14 cellular contexts compared by ENCODE assay signal in the genomic region with DNA sequence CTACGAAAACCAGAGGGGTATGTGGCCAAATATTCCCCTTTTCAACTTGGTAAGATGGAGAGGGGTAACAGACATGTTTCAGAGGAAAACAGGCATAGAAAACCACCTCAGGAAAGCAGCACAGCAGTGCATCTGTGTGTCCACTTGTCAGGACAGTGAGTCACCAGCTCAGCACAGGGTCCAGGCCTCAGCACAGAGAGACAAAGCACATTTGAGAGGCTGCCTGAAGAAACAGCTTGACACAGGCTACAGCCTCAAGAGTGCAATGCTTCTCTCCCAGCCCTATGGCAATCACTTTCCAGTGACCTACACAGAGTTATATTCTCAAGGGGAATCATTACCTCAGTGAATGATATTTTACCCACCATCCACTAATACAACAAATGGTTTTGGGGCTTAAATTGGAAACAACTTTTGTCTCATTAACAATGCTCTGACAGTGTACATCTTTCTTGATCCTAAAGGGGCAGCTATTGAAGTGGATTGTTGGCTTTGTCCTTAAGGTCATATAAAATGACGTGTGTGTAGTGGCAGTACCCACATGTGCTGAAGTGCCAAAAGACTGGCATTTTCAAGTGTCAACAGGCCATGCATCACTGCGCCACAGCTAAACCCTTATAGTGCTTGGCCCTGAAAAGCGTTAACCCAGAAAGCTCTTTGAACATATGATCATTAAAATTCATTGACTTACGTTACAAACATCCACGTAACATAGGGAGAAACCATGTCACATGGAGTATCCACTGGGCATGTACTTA. TPM values are rescaled to one million over a fixed set of nuclear protein-coding genes. Genes with fewer than 3 reads are reported as not detected.
DNase-seq lines count a peak whose midpoint lies in the region; ATAC-seq, FAIRE-seq and TF ChIP-seq lines count a peak whose summit lies in the region.
"Had no signal": no experiment of that assay in that cellular context is flagged by ENCODE, and none has a peak within 500 bp of the region (broad histone marks: within the 10 kb centered on the region; RNA-seq: fewer than 3 reads in every experiment).

No MANE protein-coding gene starts in this region.

- TF ChIP-seq RAD21 in A549 (conservative IDR thresholded peaks at IDR 0.05 in 1 of 2, IDR thresholded peaks at IDR 0.05 in 1 of 2) = no peak

- FAIRE-seq in A549 (lab: Jason Lieb, UNC) = no peak
- FAIRE-seq in H54 (lab: Jason Lieb, UNC) = peak; percentile 87

- TF ChIP-seq POLR2A in A549 (IDR thresholded peaks at IDR 0.05; ENCODE audit: low read length) = no peak
- TF ChIP-seq POLR2A in H54 (IDR thresholded peaks at IDR 0.05; ENCODE audit: low read depth, low read length) = no peak
- no peak for TF ChIP-seq POLR2A in esophagus muscularis mucosa (IDR thresholded peaks at IDR 0.05; ENCODE audit: low read depth)

- ATAC-seq in A549 = peak; percentile 67 to 72; a peak in 5 of 6 replicates

- POLR2A ChIA-PET in A549 (lab: Yijun Ruan, JAX) = no interaction called here

- H3K4me3 ChIP-seq in A549 (no peak overlapping the region), epithelial cell of esophagus (ENCODE audit: low read length) (no peak overlapping the region), esophagus muscularis mucosa (no peak overlapping the region)
- H3K4me3 ChIP-seq: ovary had no signal

- intact Hi-C loops in esophagus muscularis mucosa (cut with DNase I) = no loop called here

- H3K27ac ChIP-seq in A549 = no peak overlapping the region
- H3K27ac ChIP-seq in esophagus muscularis mucosa (replicated peaks in 1 of 4) = no peak overlapping the region
- H3K27ac ChIP-seq: ovary had no signal

- CTCF ChIA-PET in A549 (lab: Yijun Ruan, JAX) = interaction anchor here (1.4 to 1.5 kb wide), 2 partner anchors 12 to 13 kb away, joined by 4 read pairs; no protein-coding TSS in a partner anchor

- DNase-seq in A549 (ENCODE audit: low read depth in 1 of 2, low spot score in 1 of 2) = no peak
- DNase-seq in H54 (ENCODE audit: insufficient read length, low spot score) = no peak
- peak; percentile 7 for DNase-seq in epithelial cell of esophagus (ENCODE audit: low read depth)
- DNase-seq in lung microvascular endothelial cell (ENCODE audit: low read depth in 2 of 2) = peak; percentile 41 to 77
- DNase-seq in GM13976 (ENCODE audit: low spot score) = no peak
- DNase-seq in NCI-H1436 (lab: John Stamatoyannopoulos, UW) = no peak
- DNase-seq in esophagus muscularis mucosa (ENCODE audit: extremely low spot score) = no peak
- no peak for DNase-seq in NCI-H748 (lab: John Stamatoyannopoulos, UW; ENCODE audit: unreplicated experiment)
- DNase-seq: left cardiac atrium; NCI-H187 treated with DMSO at 0.1 percent for 48 hours; ovary; stimulated activated CD4-positive, alpha-beta T cell treated with anti-CD3 and anti-CD28 coated beads, Interleukin-2, amount 100 ng/mL, for 24 hours; stimulated activated naive CD4-positive, alpha-beta T cell; SW 1271 had no signal

- TF ChIP-seq EP300 in A549 (IDR thresholded peaks at IDR 0.05) (no peak), esophagus muscularis mucosa (IDR thresholded peaks at IDR 0.05) (no peak)

- no peak for TF ChIP-seq CTCF in A549 (IDR thresholded peaks at IDR 0.05)
- no peak for TF ChIP-seq CTCF in epithelial cell of esophagus (IDR thresholded peaks at IDR 0.05; ENCODE audit: insufficient read depth, low read depth, low read length, missing control alignments)
- TF ChIP-seq CTCF in GM13976 (IDR thresholded peaks at IDR 0.05; ENCODE audit: borderline replicate concordance, control extremely low read depth, extremely low read depth, insufficient read depth, missing control alignments) = no peak
- no peak for TF ChIP-seq CTCF in esophagus muscularis mucosa (IDR thresholded peaks at IDR 0.05)

- 90% methylated on average over 6 of the region's 6 CpGs for WGBS in A549 (ENCODE audit: missing lambda C conversion rate)
- WGBS in esophagus muscularis mucosa = 95% methylated on average over 6 of the region's 6 CpGs

- H3K9me3 ChIP-seq in A549 = peaks cover 10% of the 10 kb centered on the region; the same call in 2 of the 3 replicates
- peaks cover 0 to 14% (median 7%) of the 10 kb centered on the region in 4 donors for H3K9me3 ChIP-seq in esophagus muscularis mucosa
- H3K9me3 ChIP-seq: ovary had no signal

- H3K4me1 ChIP-seq in A549 = peaks cover 14% of the 10 kb centered on the region
- peaks cover 0 to 6% (median 0%) of the 10 kb centered on the region in 4 donors for H3K4me1 ChIP-seq in esophagus muscularis mucosa

- in situ Hi-C loops in GM13976 (cut with MboI; ENCODE audit: low sequenced_read_pairs, unreplicated experiment) = no loop called here

- H3K4me2 ChIP-seq in A549 = no peak overlapping the region

- peaks cover 0 to 37% (median 16%) of the 10 kb centered on the region in 4 donors for H3K36me3 ChIP-seq in esophagus muscularis mucosa
- H3K36me3 ChIP-seq: ovary had no signal

- no peaks in the 10 kb centered on the region for H3K27me3 ChIP-seq in esophagus muscularis mucosa
- H3K27me3 ChIP-seq: ovary had no signal

TF ChIP-seq in A549, 52 proteins besides CTCF, POLR2A, EP300 and RAD21:
- TF ChIP-seq ESRRA (IDR thresholded peaks at IDR 0.05; ENCODE audit: borderline replicate concordance, low read length) = no peak
- TF ChIP-seq, protein P1, sequence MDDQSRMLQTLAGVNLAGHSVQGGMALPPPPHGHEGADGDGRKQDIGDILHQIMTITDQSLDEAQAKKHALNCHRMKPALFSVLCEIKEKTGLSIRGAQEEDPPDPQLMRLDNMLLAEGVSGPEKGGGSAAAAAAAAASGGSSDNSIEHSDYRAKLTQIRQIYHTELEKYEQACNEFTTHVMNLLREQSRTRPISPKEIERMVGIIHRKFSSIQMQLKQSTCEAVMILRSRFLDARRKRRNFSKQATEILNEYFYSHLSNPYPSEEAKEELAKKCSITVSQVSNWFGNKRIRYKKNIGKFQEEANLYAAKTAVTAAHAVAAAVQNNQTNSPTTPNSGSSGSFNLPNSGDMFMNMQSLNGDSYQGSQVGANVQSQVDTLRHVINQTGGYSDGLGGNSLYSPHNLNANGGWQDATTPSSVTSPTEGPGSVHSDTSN (IDR thresholded peaks at IDR 0.05) = no peak
- TF ChIP-seq EHMT2 (IDR thresholded peaks at IDR 0.05; ENCODE audit: low read depth) = no peak
- TF ChIP-seq MYC (IDR thresholded peaks at IDR 0.05; ENCODE audit: borderline replicate concordance, low read length) = no peak
- no peak for TF ChIP-seq CHD4 (IDR thresholded peaks at IDR 0.05; ENCODE audit: borderline replicate concordance)
- TF ChIP-seq REST (IDR thresholded peaks at IDR 0.05) = no peak
- no peak for TF ChIP-seq CEBPB (IDR thresholded peaks at IDR 0.05)
- no peak for TF ChIP-seq KDM1A (IDR thresholded peaks at IDR 0.05; ENCODE audit: low read depth)
- TF ChIP-seq BHLHE40 (IDR thresholded peaks at IDR 0.05; ENCODE audit: low read depth, low read length) = no peak
- TF ChIP-seq CBX2 (IDR thresholded peaks at IDR 0.05; ENCODE audit: borderline replicate concordance, low read depth) = no peak
- TF ChIP-seq, protein P2, sequence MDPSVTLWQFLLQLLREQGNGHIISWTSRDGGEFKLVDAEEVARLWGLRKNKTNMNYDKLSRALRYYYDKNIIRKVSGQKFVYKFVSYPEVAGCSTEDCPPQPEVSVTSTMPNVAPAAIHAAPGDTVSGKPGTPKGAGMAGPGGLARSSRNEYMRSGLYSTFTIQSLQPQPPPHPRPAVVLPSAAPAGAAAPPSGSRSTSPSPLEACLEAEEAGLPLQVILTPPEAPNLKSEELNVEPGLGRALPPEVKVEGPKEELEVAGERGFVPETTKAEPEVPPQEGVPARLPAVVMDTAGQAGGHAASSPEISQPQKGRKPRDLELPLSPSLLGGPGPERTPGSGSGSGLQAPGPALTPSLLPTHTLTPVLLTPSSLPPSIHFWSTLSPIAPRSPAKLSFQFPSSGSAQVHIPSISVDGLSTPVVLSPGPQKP (IDR thresholded peaks at IDR 0.05; ENCODE audit: low read depth, low read length) = no peak
- no peak for TF ChIP-seq FOXS1 (CRISPR knock-in tag; IDR thresholded peaks at IDR 0.05)
- no peak for TF ChIP-seq NPAS2 (CRISPR knock-in tag; IDR thresholded peaks at IDR 0.05; ENCODE audit: borderline replicate concordance)
- no peak for TF ChIP-seq SREBF2 (IDR thresholded peaks at IDR 0.05)
- TF ChIP-seq TP53 (CRISPR knock-in tag; IDR thresholded peaks at IDR 0.05) = no peak
- no peak for TF ChIP-seq HDAC2 (IDR thresholded peaks at IDR 0.05)

RNA-seq across cellular contexts. Expression of gene ERMP1, which starts 46.4 kb away (rescaled TPM):
- polyA plus RNA-seq in A549 (2011; rRNA removed) (53.4 and 66.1 TPM in 2 replicates), A549 (2017; fragmentation: RNase III; extraction: RNeasy Plus Mini Kit Qiagen cat#74134 plus additional on column Dnase treatment) (22.4 to 27.4 TPM (median 22.5 TPM) in 3 replicates)
- 7.4 and 9.1 TPM in 2 replicates for polyA plus RNA-seq in A549 (2012; cell fraction: cytosol; rRNA removed)
- 10.1 and 10.8 TPM in 2 replicates for polyA plus RNA-seq in A549 (2012; cell fraction: nucleus; rRNA removed)
- polyA minus RNA-seq in A549 (2011; rRNA and poly(A)+ RNA removed) = 46.5 and 48.0 TPM in 2 replicates
- total RNA-seq in lung microvascular endothelial cell (14.1 and 16.8 TPM in 2 replicates), esophagus muscularis mucosa (1 to 10 TPM; 7.3 to 10.0 (median 9.4) TPM)

Comparison
In these comparisons a context has a peak if more than half of its experiments do, and no peak if none do; other contexts are left out.
1. DNase-seq: peak in epithelial cell of esophagus (single experiment) and lung microvascular endothelial cell (2 of 2); none in A549 (0 of 2), H54 (single experiment), GM13976 (single experiment), NCI-H1436 (single experiment), esophagus muscularis mucosa (single experiment) and NCI-H748 (single experiment).